In genomic region chr6:158999669-159000403, GRCh38 we compare ENCODE assay signal across 8 cellular contexts. TPM values are rescaled to one million over a fixed set of nuclear protein-coding genes. Genes with fewer than 3 reads are reported as not detected.
DNase-seq lines count a peak whose midpoint lies in the region; ATAC-seq and TF ChIP-seq lines count a peak whose summit lies in the region.

TSS of gene RSPH3 (minus strand) at chr6:159000202. CDS start at chr6:158999550, 652 bp downstream.

- no peak for TF ChIP-seq EP300 in esophagus muscularis mucosa (IDR thresholded peaks at IDR 0.05)

- TF ChIP-seq CTCF in PC-9 (conservative IDR thresholded peaks at IDR 0.05) (peak; percentile 17; the same call in 1 of the 2 replicates), esophagus muscularis mucosa (IDR thresholded peaks at IDR 0.05) (peak; percentile 17 to 41 (median 27))

- H3K4me1 ChIP-seq in PC-9 (replicated peaks; ENCODE audit: insufficient read depth) = peaks cover 62% of the 10 kb centered on the region
- peaks cover 5 to 20% (median 17%) of the 10 kb centered on the region in 4 donors for H3K4me1 ChIP-seq in esophagus muscularis mucosa
- H3K4me1 ChIP-seq in muscle layer of duodenum (ENCODE audit: control insufficient read depth in 1 of 2, insufficient read depth in 2 of 2, low read length in 2 of 2) = peaks cover 7 to 8% of the 10 kb centered on the region in 2 donors

- H3K4me3 ChIP-seq in PC-9 = peak within 1 kb of the TSS; percentile 94
- H3K4me3 ChIP-seq in esophagus muscularis mucosa = peak within 1 kb of the TSS; percentile 74 to 82 (median 76)
- H3K4me3 ChIP-seq in muscle layer of duodenum (ENCODE audit: low read depth in 1 of 2, low read length in 2 of 2) = peak within 1 kb of the TSS; percentile 84 to 91

- DNase-seq in DMS79 treated with DMSO at 0.1 percent for 48 hours (lab: John Stamatoyannopoulos, UW) = peak; percentile 92
- peak; percentile 96 for DNase-seq in KBM-7
- peak; percentile 91 to 93 for DNase-seq in PC-9
- DNase-seq in activated T-cell treated with anti-CD3 and anti-CD28 coated beads, Interleukin-2, amount 50 U/mL, for 48 hours = peak; percentile 95 to 97
- DNase-seq in esophagus muscularis mucosa (ENCODE audit: extremely low spot score) = peak; percentile 95
- DNase-seq in stimulated activated CD8-positive, alpha-beta memory T cell treated with anti-CD3 and anti-CD28 coated beads, Interleukin-7, amount 100 ng/mL, for 24 hours (ENCODE audit: low read depth) = peak; percentile 83

- CTCF ChIA-PET in PC-9 (lab: Charles Lee) = interaction anchor here (0.5 to 0.6 kb wide), 2 partner anchors 194 to 292 kb away, joined by 3 read pairs; no protein-coding TSS in a partner anchor

- peak; percentile 27 for TF ChIP-seq POLR2A in esophagus muscularis mucosa (IDR thresholded peaks at IDR 0.05; ENCODE audit: low read depth)

- in situ Hi-C loops in KBM-7 (cut with MboI; ENCODE audit: low pct_unique_long_range_greater_than_20kb, low sequenced_read_pairs) = loop anchor here (25.0 kb wide), 2 partner anchors 112 to 788 kb away; no protein-coding TSS in a partner anchor

- peaks cover 55% of the 10 kb centered on the region for H3K79me2 ChIP-seq in PC-9 (ENCODE audit: low read depth)

- BruUV-seq in PC-9 (replicated peaks; lab: Mats Ljungman, UMichigan) = no TSS peak

- peaks cover 36% of the 10 kb centered on the region for H3F3A ChIP-seq in PC-9 (ENCODE audit: insufficient read depth, low read depth)

- H3K4me2 ChIP-seq in PC-9 = peak within 1 kb of the TSS; percentile 97

- H4K20me1 ChIP-seq in PC-9 (ENCODE audit: insufficient read depth) = no peaks in the 10 kb centered on the region

- H3K27ac ChIP-seq in PC-9 (peak within 1 kb of the TSS; percentile 91), esophagus muscularis mucosa (replicated peaks in 1 of 4) (peak within 1 kb of the TSS; percentile 79 to 91 (median 84)), muscle layer of duodenum (ENCODE audit: low read length) (peak within 1 kb of the TSS; percentile 82)

- 0 out of 2 replicates have a peak, but pooled peaks cover 4% of the 10 kb centered on the region for H3K9me2 ChIP-seq in PC-9 (ENCODE audit: insufficient read depth)

- 0% methylated on average over 15 of the region's 49 CpGs for WGBS in esophagus muscularis mucosa

- H2AFZ ChIP-seq in PC-9 = peak within 1 kb of the TSS; percentile 87

- intact Hi-C loops in PC-9 (cut with micrococcal nuclease; ENCODE audit: unreplicated experiment) (loop anchor here (5.0 kb wide), 1 partner anchor 778 kb away; no protein-coding TSS in a partner anchor), esophagus muscularis mucosa (cut with DNase I) (no loop called here)

- ATAC-seq in GM21723 (IDR thresholded peaks at IDR 0.05; ENCODE audit: unreplicated experiment) = peak; percentile 94

- POLR2A ChIA-PET in PC-9 (lab: Charles Lee; ENCODE audit: unreplicated experiment) = interaction anchor here (0.5 to 1.0 kb wide), 8 partner anchors 9 to 790 kb away, joined by 3 to 11 read pairs (median 4); partner anchors contain the start of gene MRPL18

- H3K27me3 ChIP-seq in PC-9 (ENCODE audit: insufficient read depth, low read depth) = no peaks in the 10 kb centered on the region
- H3K27me3 ChIP-seq in esophagus muscularis mucosa = no peaks in the 10 kb centered on the region
- no peaks in the 10 kb centered on the region for H3K27me3 ChIP-seq in muscle layer of duodenum (ENCODE audit: low read depth, low read length)

- H3K9me3 ChIP-seq in PC-9 (ENCODE audit: insufficient read depth, low read depth) = peaks cover 10% of the 10 kb centered on the region
- H3K9me3 ChIP-seq in esophagus muscularis mucosa = no peaks in the 10 kb centered on the region
- no peaks in the 10 kb centered on the region for H3K9me3 ChIP-seq in muscle layer of duodenum (ENCODE audit: control insufficient read depth in 1 of 2, low read length in 2 of 2)

- H3K36me3 ChIP-seq in PC-9 (ENCODE audit: low read depth) = peaks cover 22% of the 10 kb centered on the region; the same call in 1 of the 2 replicates
- H3K36me3 ChIP-seq in esophagus muscularis mucosa = no peaks in the 10 kb centered on the region
- H3K36me3 ChIP-seq in muscle layer of duodenum (ENCODE audit: control insufficient read depth in 1 of 2, insufficient read depth in 2 of 2, low read length in 2 of 2) = no peaks in the 10 kb centered on the region

RNA-seq across cellular contexts. Expression of gene RSPH3, which starts in this region (rescaled TPM):
- total RNA-seq in PC-9 (2021) (10.9 and 16.6 TPM in 2 replicates), esophagus muscularis mucosa (10 to 100 TPM; 10.6 to 21.5 (median 18.1) TPM)

Comparison
In these comparisons a context has a peak if more than half of its experiments do, and no peak if none do; other contexts are left out.
1. Peak in every context shown above with its lines: DNase-seq, ATAC-seq, H3K4me3 ChIP-seq and H3K27ac ChIP-seq.